Comparison of ENCODE assay signal across 1 cellular context in the genomic region with DNA sequence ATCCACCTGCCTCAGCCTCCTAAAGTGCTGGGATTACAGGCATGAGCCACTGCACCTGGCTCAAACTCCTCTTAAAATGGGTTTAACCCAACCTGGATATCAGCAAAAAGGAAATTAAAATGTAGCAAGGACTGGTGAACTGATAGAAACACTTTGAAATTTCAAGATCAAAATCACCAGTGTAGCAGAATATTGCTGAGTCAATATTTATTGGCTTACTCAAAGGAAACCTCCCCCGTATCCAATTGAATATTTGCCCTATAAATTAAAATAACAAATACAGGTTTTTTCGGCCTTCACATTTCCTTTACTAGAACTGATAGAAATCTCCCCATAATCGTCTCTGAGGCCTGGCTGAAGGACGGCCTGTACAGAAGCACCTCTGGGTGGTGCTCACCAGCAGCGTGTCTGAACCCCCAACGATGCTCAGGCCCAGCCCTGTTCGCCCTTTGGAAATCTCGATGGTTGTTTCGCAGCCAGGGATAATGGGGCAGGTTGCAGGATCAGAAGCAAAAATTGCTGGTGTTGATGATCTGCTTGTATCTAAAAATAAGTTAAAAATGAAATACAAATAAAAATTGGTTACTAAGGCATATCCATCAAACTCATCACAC.
TF ChIP-seq lines count a peak whose summit lies in the region.

No MANE protein-coding gene starts in this region.

TF ChIP-seq in GM23338, 12 proteins besides CTCF, POLR2A, EP300 and RAD21 (continued from another document):
- TF ChIP-seq, protein P1, sequence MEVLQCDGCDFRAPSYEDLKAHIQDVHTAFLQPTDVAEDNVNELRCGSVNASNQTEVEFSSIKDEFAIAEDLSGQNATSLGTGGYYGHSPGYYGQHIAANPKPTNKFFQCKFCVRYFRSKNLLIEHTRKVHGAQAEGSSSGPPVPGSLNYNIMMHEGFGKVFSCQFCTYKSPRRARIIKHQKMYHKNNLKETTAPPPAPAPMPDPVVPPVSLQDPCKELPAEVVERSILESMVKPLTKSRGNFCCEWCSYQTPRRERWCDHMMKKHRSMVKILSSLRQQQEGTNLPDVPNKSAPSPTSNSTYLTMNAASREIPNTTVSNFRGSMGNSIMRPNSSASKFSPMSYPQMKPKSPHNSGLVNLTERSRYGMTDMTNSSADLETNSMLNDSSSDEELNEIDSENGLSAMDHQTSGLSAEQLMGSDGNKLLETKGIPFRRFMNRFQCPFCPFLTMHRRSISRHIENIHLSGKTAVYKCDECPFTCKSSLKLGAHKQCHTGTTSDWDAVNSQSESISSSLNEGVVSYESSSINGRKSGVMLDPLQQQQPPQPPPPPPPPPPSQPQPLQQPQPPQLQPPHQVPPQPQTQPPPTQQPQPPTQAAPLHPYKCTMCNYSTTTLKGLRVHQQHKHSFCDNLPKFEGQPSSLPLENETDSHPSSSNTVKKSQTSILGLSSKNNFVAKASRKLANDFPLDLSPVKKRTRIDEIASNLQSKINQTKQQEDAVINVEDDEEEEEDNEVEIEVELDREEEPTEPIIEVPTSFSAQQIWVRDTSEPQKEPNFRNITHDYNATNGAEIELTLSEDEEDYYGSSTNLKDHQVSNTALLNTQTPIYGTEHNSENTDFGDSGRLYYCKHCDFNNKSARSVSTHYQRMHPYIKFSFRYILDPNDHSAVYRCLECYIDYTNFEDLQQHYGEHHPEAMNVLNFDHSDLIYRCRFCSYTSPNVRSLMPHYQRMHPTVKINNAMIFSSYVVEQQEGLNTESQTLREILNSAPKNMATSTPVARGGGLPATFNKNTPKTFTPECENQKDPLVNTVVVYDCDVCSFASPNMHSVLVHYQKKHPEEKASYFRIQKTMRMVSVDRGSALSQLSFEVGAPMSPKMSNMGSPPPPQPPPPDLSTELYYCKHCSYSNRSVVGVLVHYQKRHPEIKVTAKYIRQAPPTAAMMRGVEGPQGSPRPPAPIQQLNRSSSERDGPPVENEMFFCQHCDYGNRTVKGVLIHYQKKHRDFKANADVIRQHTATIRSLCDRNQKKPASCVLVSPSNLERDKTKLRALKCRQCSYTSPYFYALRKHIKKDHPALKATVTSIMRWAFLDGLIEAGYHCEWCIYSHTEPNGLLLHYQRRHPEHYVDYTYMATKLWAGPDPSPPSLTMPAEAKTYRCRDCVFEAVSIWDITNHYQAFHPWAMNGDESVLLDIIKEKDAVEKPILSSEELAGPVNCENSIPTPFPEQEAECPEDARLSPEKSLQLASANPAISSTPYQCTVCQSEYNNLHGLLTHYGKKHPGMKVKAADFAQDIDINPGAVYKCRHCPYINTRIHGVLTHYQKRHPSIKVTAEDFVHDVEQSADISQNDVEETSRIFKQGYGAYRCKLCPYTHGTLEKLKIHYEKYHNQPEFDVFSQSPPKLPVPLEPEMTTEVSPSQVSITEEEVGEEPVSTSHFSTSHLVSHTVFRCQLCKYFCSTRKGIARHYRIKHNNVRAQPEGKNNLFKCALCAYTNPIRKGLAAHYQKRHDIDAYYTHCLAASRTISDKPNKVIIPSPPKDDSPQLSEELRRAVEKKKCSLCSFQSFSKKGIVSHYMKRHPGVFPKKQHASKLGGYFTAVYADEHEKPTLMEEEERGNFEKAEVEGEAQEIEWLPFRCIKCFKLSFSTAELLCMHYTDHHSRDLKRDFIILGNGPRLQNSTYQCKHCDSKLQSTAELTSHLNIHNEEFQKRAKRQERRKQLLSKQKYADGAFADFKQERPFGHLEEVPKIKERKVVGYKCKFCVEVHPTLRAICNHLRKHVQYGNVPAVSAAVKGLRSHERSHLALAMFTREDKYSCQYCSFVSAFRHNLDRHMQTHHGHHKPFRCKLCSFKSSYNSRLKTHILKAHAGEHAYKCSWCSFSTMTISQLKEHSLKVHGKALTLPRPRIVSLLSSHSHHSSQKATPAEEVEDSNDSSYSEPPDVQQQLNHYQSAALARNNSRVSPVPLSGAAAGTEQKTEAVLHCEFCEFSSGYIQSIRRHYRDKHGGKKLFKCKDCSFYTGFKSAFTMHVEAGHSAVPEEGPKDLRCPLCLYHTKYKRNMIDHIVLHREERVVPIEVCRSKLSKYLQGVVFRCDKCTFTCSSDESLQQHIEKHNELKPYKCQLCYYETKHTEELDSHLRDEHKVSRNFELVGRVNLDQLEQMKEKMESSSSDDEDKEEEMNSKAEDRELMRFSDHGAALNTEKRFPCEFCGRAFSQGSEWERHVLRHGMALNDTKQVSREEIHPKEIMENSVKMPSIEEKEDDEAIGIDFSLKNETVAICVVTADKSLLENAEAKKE (CRISPR knock-in tag; IDR thresholded peaks at IDR 0.05) = no peak
- TF ChIP-seq NANOG (IDR thresholded peaks at IDR 0.05; ENCODE audit: borderline replicate concordance) = no peak
- TF ChIP-seq POLR2AphosphoS5 (IDR thresholded peaks at IDR 0.05; ENCODE audit: low read depth) = no peak
- no peak for TF ChIP-seq JUNB (IDR thresholded peaks at IDR 0.05; ENCODE audit: unreplicated experiment)
- TF ChIP-seq EZH2 (IDR thresholded peaks at IDR 0.05; ENCODE audit: low read depth, unreplicated experiment) = no peak
- TF ChIP-seq ZNF331 (CRISPR knock-in tag; IDR thresholded peaks at IDR 0.05; ENCODE audit: low read depth) = no peak
- TF ChIP-seq, protein P2, sequence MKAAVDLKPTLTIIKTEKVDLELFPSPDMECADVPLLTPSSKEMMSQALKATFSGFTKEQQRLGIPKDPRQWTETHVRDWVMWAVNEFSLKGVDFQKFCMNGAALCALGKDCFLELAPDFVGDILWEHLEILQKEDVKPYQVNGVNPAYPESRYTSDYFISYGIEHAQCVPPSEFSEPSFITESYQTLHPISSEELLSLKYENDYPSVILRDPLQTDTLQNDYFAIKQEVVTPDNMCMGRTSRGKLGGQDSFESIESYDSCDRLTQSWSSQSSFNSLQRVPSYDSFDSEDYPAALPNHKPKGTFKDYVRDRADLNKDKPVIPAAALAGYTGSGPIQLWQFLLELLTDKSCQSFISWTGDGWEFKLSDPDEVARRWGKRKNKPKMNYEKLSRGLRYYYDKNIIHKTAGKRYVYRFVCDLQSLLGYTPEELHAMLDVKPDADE (IDR thresholded peaks at IDR 0.05) = no peak
- TF ChIP-seq ZNF114 (CRISPR knock-in tag; IDR thresholded peaks at IDR 0.05) = no peak
